1 cellular context compared by ENCODE assay signal in the genomic region with DNA sequence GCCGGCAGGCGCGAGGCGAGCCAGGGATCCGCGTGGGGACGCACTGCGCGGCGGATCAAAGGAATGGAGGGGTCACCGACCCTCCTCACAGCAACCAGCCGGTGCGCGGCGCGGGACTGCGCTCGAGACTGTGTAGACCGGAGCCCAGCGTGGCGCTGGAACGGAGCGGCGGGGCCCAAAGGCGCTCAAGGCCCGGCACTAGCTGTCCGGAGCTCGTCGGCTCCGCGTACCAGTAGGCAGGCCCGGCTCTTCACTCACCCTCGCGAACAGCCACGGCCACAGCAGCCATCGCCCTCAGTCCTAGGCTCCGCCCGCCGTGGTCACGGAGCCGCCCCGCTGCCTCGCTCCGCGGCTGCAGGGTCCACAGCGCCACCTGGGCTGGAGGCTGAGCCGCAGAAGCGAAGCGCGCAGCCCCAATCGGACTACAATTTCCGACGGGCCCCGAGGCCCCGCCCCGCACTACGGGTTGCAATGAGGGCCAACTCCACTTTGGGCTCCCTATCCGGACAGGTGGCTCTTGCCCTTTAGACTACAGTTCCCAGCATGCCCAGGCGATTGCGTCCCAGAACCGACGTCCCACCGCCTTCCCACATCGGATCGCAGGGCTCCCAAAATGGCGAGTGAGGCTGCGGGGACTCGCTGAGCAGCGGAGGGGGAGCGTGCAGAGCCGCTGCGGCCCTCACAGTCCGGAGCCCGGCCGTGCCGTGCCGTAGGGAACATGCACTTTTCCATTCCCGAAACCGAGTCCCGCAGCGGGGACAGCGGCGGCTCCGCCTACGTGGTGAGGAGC.
TF ChIP-seq lines count a peak whose summit lies in the region.

Gene EIF2B4, minus strand, starts transcription at position 313 of the 790 bp plus-strand sequence. Its CDS starts 24 bp downstream, at position 289.
A gene with protein sequence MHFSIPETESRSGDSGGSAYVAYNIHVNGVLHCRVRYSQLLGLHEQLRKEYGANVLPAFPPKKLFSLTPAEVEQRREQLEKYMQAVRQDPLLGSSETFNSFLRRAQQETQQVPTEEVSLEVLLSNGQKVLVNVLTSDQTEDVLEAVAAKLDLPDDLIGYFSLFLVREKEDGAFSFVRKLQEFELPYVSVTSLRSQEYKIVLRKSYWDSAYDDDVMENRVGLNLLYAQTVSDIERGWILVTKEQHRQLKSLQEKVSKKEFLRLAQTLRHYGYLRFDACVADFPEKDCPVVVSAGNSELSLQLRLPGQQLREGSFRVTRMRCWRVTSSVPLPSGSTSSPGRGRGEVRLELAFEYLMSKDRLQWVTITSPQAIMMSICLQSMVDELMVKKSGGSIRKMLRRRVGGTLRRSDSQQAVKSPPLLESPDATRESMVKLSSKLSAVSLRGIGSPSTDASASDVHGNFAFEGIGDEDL (plus strand): TSS at position 591 of the 790 bp plus-strand sequence. CDS start 128 bp downstream, at position 719.

TF ChIP-seq in K562, 482 proteins besides CTCF, POLR2A, EP300 and RAD21 (continued from another document and continues in another):
- TF ChIP-seq MBD2 (IDR thresholded peaks at IDR 0.05; ENCODE audit: borderline replicate concordance, low read depth) (peak; percentile 95), E2F5 (CRISPR knock-in tag; IDR thresholded peaks at IDR 0.05) (peak; percentile 91; the same call in 1 of the 2 replicates), E2F3 (CRISPR knock-in tag; IDR thresholded peaks at IDR 0.05) (no peak), POU5F1 (IDR thresholded peaks at IDR 0.05; ENCODE audit: borderline replicate concordance, low read depth, low read length, partially characterized antibody) (peak; percentile 100), HNRNPL (IDR thresholded peaks at IDR 0.05; ENCODE audit: low read depth, low read length) (peak; percentile 72; the same call in 1 of the 2 replicates), TFE3 (CRISPR knock-in tag; IDR thresholded peaks at IDR 0.05) (no peak), BCOR (IDR thresholded peaks at IDR 0.05) (no peak), JUND (IDR thresholded peaks at IDR 0.05; ENCODE audit: borderline replicate concordance, low read depth, low read length) (peak; percentile 83), JUND (tag; IDR thresholded peaks at IDR 0.05; ENCODE audit: borderline replicate concordance, low read depth, low read length) (peak; percentile 69; the same call in 1 of the 3 replicates), PCBP1 (IDR thresholded peaks at IDR 0.05; ENCODE audit: low read depth, low read length, poor library complexity, severe bottlenecking) (peak; percentile 83), ZBED1 (IDR thresholded peaks at IDR 0.05) (no peak), HDAC6 (IDR thresholded peaks at IDR 0.05; ENCODE audit: low read depth, low read length) (0 out of 2 replicates have a peak, but pooled peaks have one; percentile 61), FOXM1 (IDR thresholded peaks at IDR 0.05; ENCODE audit: low read depth) (no peak), FOXM1 (CRISPR knock-in tag; IDR thresholded peaks at IDR 0.05; ENCODE audit: low read depth) (peak; percentile 90), SMARCC2 (IDR thresholded peaks at IDR 0.05; ENCODE audit: low read depth) (no peak), MAZ (CRISPR knock-in tag; conservative IDR thresholded peaks at IDR 0.05 in 1 of 2, IDR thresholded peaks at IDR 0.05 in 1 of 2) (peak in 1 of 2 experiments; percentile 91), ZNF24 (IDR thresholded peaks at IDR 0.05) (no peak), ZNF609 (CRISPR knock-in tag; IDR thresholded peaks at IDR 0.05; ENCODE audit: borderline replicate concordance) (peak; percentile 62; the same call in 1 of the 2 replicates), SMARCB1 (IDR thresholded peaks at IDR 0.05; ENCODE audit: insufficient read length, low read depth) (no peak), ZBTB1 (CRISPR knock-in tag; IDR thresholded peaks at IDR 0.05; ENCODE audit: borderline replicate concordance, low read depth) (peak; percentile 74; the same call in 1 of the 2 replicates), PML (IDR thresholded peaks at IDR 0.05; ENCODE audit: low read length) (peak; percentile 16), SAP30 (IDR thresholded peaks at IDR 0.05; ENCODE audit: borderline replicate concordance, insufficient read depth, low read depth, low read length, poor library complexity, severe bottlenecking) (peak; percentile 92), RAD51 (IDR thresholded peaks at IDR 0.05; ENCODE audit: borderline replicate concordance, low read depth) (no peak), PURB (CRISPR knock-in tag; IDR thresholded peaks at IDR 0.05; ENCODE audit: low read depth) (no peak), NCOA1 (IDR thresholded peaks at IDR 0.05; ENCODE audit: low read depth) (no peak), NR2C1 (IDR thresholded peaks at IDR 0.05) (peak; percentile 73), NR2C1 (tag; IDR thresholded peaks at IDR 0.05) (peak; percentile 89), NR4A1 (CRISPR knock-in tag; IDR thresholded peaks at IDR 0.05) (0 out of 2 replicates have a peak, but pooled peaks have one; percentile 88), NR4A1 (tag; IDR thresholded peaks at IDR 0.05) (0 out of 2 replicates have a peak, but pooled peaks have one; percentile 47), ATF7 (IDR thresholded peaks at IDR 0.05) (peak; percentile 91), FOSL1 (tag; conservative IDR thresholded peaks at IDR 0.05) (peak; percentile 63), ETV1 (tag; conservative IDR thresholded peaks at IDR 0.05; ENCODE audit: low read depth) (peak; percentile 74; the same call in 1 of the 2 replicates), NFRKB (IDR thresholded peaks at IDR 0.05; ENCODE audit: low read depth) (peak; percentile 80), NRF1 (conservative IDR thresholded peaks at IDR 0.05 in 1 of 2, IDR thresholded peaks at IDR 0.05 in 1 of 2) (peak; percentile 80 to 85), CEBPB (tag; IDR thresholded peaks at IDR 0.05) (peak; percentile 60), ARID2 (IDR thresholded peaks at IDR 0.05) (no peak), FUS (optimal IDR thresholded peaks at IDR 0.05; ENCODE audit: low read depth, low read length) (no peak), ADNP (tag; IDR thresholded peaks at IDR 0.05) (no peak), SFPQ (IDR thresholded peaks at IDR 0.05; ENCODE audit: low read depth, low read length) (no peak)
- TF ChIP-seq, protein P1, sequence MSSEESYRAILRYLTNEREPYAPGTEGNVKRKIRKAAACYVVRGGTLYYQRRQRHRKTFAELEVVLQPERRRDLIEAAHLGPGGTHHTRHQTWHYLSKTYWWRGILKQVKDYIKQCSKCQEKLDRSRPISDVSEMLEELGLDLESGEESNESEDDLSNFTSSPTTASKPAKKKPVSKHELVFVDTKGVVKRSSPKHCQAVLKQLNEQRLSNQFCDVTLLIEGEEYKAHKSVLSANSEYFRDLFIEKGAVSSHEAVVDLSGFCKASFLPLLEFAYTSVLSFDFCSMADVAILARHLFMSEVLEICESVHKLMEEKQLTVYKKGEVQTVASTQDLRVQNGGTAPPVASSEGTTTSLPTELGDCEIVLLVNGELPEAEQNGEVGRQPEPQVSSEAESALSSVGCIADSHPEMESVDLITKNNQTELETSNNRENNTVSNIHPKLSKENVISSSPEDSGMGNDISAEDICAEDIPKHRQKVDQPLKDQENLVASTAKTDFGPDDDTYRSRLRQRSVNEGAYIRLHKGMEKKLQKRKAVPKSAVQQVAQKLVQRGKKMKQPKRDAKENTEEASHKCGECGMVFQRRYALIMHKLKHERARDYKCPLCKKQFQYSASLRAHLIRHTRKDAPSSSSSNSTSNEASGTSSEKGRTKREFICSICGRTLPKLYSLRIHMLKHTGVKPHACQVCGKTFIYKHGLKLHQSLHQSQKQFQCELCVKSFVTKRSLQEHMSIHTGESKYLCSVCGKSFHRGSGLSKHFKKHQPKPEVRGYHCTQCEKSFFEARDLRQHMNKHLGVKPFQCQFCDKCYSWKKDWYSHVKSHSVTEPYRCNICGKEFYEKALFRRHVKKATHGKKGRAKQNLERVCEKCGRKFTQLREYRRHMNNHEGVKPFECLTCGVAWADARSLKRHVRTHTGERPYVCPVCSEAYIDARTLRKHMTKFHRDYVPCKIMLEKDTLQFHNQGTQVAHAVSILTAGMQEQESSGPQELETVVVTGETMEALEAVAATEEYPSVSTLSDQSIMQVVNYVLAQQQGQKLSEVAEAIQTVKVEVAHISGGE (CRISPR knock-in tag; IDR thresholded peaks at IDR 0.05): peak in 1 of 3 experiments; percentile 93; a peak in 2 of 6 replicates
- TF ChIP-seq, protein P2, sequence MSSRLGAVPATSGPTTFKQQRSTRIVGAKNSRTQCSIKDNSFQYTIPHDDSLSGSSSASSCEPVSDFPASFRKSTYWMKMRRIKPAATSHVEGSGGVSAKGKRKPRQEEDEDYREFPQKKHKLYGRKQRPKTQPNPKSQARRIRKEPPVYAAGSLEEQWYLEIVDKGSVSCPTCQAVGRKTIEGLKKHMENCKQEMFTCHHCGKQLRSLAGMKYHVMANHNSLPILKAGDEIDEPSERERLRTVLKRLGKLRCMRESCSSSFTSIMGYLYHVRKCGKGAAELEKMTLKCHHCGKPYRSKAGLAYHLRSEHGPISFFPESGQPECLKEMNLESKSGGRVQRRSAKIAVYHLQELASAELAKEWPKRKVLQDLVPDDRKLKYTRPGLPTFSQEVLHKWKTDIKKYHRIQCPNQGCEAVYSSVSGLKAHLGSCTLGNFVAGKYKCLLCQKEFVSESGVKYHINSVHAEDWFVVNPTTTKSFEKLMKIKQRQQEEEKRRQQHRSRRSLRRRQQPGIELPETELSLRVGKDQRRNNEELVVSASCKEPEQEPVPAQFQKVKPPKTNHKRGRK (tag; IDR thresholded peaks at IDR 0.05): no peak
- TF ChIP-seq, protein P3, sequence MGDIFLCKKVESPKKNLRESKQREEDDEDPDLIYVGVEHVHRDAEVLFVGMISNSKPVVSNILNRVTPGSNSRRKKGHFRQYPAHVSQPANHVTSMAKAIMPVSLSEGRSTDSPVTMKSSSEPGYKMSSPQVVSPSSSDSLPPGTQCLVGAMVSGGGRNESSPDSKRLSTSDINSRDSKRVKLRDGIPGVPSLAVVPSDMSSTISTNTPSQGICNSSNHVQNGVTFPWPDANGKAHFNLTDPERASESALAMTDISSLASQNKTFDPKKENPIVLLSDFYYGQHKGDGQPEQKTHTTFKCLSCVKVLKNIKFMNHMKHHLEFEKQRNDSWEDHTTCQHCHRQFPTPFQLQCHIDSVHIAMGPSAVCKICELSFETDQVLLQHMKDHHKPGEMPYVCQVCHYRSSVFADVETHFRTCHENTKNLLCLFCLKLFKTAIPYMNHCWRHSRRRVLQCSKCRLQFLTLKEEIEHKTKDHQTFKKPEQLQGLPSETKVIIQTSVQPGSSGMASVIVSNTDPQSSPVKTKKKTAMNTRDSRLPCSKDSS (IDR thresholded peaks at IDR 0.05; ENCODE audit: low read depth, partially characterized antibody): no peak
